ENCODE assay signal across 9 cellular contexts in the genomic region with DNA sequence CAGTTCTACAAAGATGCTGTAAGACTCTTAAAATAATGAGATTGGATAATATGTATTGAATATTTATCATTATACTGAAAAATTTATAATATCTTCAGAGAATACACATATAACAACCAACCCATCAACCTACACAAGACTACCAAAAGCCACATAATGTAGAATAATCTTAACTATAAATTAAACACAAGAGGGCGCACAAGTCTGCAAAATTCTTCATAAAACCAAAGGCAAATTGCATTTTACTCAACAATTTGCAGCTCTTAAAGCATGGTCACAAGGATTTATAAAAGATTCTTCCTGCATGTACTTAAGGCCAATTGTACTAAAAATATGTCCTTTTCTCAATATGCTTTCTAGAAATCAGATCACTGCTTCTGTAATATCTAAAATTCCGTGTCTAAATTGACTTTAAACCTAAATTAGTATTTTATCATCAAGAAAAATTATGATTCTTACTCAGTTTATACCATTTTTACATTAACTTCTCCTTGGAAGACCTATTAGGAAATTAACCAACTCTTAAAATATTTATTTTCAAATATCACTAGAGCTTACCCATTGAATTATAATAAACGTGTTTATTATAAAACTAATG.
DNase-seq lines count a peak whose midpoint lies in the region; ATAC-seq lines count a peak whose summit lies in the region.
"Had no signal": no experiment of that assay in that cellular context is flagged by ENCODE, and none has a peak within 500 bp of the region (broad histone marks: within the 10 kb centered on the region; RNA-seq: fewer than 3 reads in every experiment).

No MANE protein-coding gene starts in this region.

- H3K4me2 ChIP-seq in mesenchymal stem cell (ENCODE audit: low read length, poor library complexity, severe bottlenecking), result no peak overlapping the region

- no peak overlapping the region for H3K27ac ChIP-seq in mesenchymal stem cell (ENCODE audit: low read length, poor library complexity, severe bottlenecking)

- H2AFZ ChIP-seq in mesenchymal stem cell (ENCODE audit: low read depth, low read length), result no peak overlapping the region

- no peak overlapping the region for H3K23ac ChIP-seq in mesenchymal stem cell (ENCODE audit: low read length in 2 of 2)

- H3K4ac ChIP-seq in mesenchymal stem cell (ENCODE audit: low read depth in 1 of 2, low read length in 2 of 2), result no peak overlapping the region

- DNase-seq in Caki2 (ENCODE audit: low read depth), result peak; percentile 44
- DNase-seq in HuH-7 (ENCODE audit: low spot score), result peak; percentile 16
- peak; percentile 54 for DNase-seq in NOMO-1 treated with dmso at 0.1 percent for 144 hours (lab: John Stamatoyannopoulos, UW; ENCODE audit: unreplicated experiment)
- peak; percentile 79 for DNase-seq in dedifferentiated amniotic fluid mesenchymal stem cell (ENCODE audit: extremely low spot score)
- DNase-seq in mesenchymal stem cell, result peak; percentile 66
- DNase-seq: left cardiac atrium had no signal

- H2BK15ac ChIP-seq in mesenchymal stem cell (ENCODE audit: low read depth, poor library complexity, severe bottlenecking), result no peak overlapping the region

- peaks cover 1% of the 10 kb centered on the region for H3K4me1 ChIP-seq in mesenchymal stem cell (ENCODE audit: control insufficient read depth, insufficient read depth, low read depth, low read length)

- no peak overlapping the region for H4K91ac ChIP-seq in mesenchymal stem cell (ENCODE audit: low read length)

- H2BK120ac ChIP-seq in mesenchymal stem cell (ENCODE audit: low read depth, low read length), result no peak overlapping the region

- H4K8ac ChIP-seq in mesenchymal stem cell (ENCODE audit: low read length), result no peak overlapping the region

- H2AK5ac ChIP-seq in mesenchymal stem cell (ENCODE audit: low read length, severe bottlenecking), result no peak overlapping the region

- H3K14ac ChIP-seq in mesenchymal stem cell (ENCODE audit: low read length in 2 of 2), result no peak overlapping the region

- ATAC-seq in HG03565 (IDR thresholded peaks at IDR 0.05; ENCODE audit: unreplicated experiment) (no peak), GM21723 (IDR thresholded peaks at IDR 0.05; ENCODE audit: unreplicated experiment) (no peak), GM18511 (IDR thresholded peaks at IDR 0.05; ENCODE audit: unreplicated experiment) (no peak)

- no peaks in the 10 kb centered on the region for H3K36me3 ChIP-seq in mesenchymal stem cell (ENCODE audit: control insufficient read depth in 1 of 2, insufficient read depth in 2 of 2, low read depth in 1 of 2, low read length in 2 of 2)

- in situ Hi-C loops in Caki2 (cut with HindIII; ENCODE audit: low pct_unique_long_range_greater_than_20kb, low sequenced_read_pairs), result no loop called here

- no peaks in the 10 kb centered on the region for H3K27me3 ChIP-seq in mesenchymal stem cell (ENCODE audit: control insufficient read depth in 1 of 2, insufficient read depth in 1 of 2, low read length in 2 of 2)

- H2BK12ac ChIP-seq in mesenchymal stem cell (ENCODE audit: low read length in 2 of 2), result no peak overlapping the region

- WGBS in mesenchymal stem cell, result 5% methylated on average over 1 of the region's 3 CpGs

- no peak overlapping the region for H2BK5ac ChIP-seq in mesenchymal stem cell (ENCODE audit: low read depth, low read length, poor library complexity, severe bottlenecking)

- no peak overlapping the region for H3K4me3 ChIP-seq in mesenchymal stem cell (ENCODE audit: insufficient read depth in 1 of 2, low read depth in 1 of 2, low read length in 2 of 2)

- peaks cover 10% of the 10 kb centered on the region for H3K79me1 ChIP-seq in mesenchymal stem cell (replicated peaks; ENCODE audit: low read length, poor library complexity, severe bottlenecking)

- H3K9ac ChIP-seq in mesenchymal stem cell (ENCODE audit: low read length), result no peak overlapping the region

- no peaks in the 10 kb centered on the region for H3K9me3 ChIP-seq in mesenchymal stem cell (ENCODE audit: control insufficient read depth, low read length)

- H3K18ac ChIP-seq in mesenchymal stem cell (ENCODE audit: low read depth in 1 of 2, low read length in 2 of 2), result no peak overlapping the region

Comparison
In these comparisons a context has a peak if more than half of its experiments do, and no peak if none do; other contexts are left out.
1. DNase-seq: peak in every context shown above with its lines; median percentile 79 in dedifferentiated amniotic fluid mesenchymal stem cell; 66 in mesenchymal stem cell; 54 in NOMO-1 treated with dmso at 0.1 percent for 144 hours; 44 in Caki2; 16 in HuH-7.